In the genomic region with DNA sequence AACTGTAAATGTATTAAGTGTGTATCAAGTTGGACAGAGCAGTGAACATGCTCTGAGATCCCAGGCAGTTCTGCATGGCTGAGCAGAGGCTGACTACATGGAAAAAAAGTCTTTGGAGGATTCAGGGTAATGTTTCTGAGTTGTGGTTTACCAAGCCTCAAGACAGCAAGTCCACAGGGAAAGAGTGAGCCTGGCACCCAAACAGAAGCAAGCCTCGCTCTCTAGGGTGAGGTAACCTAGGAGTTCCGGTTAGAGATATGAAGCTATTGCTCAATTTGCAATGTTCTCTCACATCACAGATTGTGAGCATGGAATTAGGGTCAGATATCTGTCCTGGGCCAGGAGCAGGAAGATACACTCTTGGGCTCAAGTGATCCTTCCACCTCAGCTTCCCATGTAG, we compare ENCODE assay signal across 15 cellular contexts.
A peak's percentile ranks its signal among the peaks of the same experiment; 100 is the strongest.
DNase-seq lines count a peak whose midpoint lies in the region; ATAC-seq, FAIRE-seq and TF ChIP-seq lines count a peak whose summit lies in the region.
"Had no signal": no experiment of that assay in that cellular context is flagged by ENCODE, and none has a peak within 500 bp of the region (broad histone marks: within the 10 kb centered on the region; RNA-seq: fewer than 3 reads in every experiment).

No MANE protein-coding gene starts in this region.

- ATAC-seq in psoas muscle = peak in 3 of 4 donors; percentile 18 to 40 (median 34)
- no peak for ATAC-seq in HG03342 (IDR thresholded peaks at IDR 0.05; ENCODE audit: unreplicated experiment)
- no peak for ATAC-seq in activated CD8-positive, alpha-beta memory T cell treated with anti-CD3 and anti-CD28 coated beads, Interleukin-2, amount 10 ng/mL, durations not matched to agents 7 days and 5 days
- ATAC-seq: activated CD8-positive, alpha-beta T cell treated with anti-CD3 and anti-CD28 coated beads, Interleukin-2, amount 10 ng/mL, durations not matched to agents 7 days and 5 days; activated naive CD4-positive, alpha-beta T cell treated with anti-CD3 and anti-CD28 coated beads, Interleukin-2, amount 50 U/mL, for 72 hours; T-cell had no signal

- H3K27ac Mint-ChIP-seq in activated CD4-positive, alpha-beta T cell treated with anti-CD3 and anti-CD28 coated beads, Interleukin-2, amount 10 ng/mL, durations not matched to agents 7 days and 5 days = no peak overlapping the region
- H3K27ac Mint-ChIP-seq in activated CD8-positive, alpha-beta memory T cell treated with anti-CD3 and anti-CD28 coated beads, Interleukin-2, amount 10 ng/mL, durations not matched to agents 7 days and 5 days = no peak overlapping the region
- H3K27ac Mint-ChIP-seq: activated CD8-positive, alpha-beta T cell treated with anti-CD3 and anti-CD28 coated beads, Interleukin-2, amount 10 ng/mL, durations not matched to agents 7 days and 5 days; activated naive CD4-positive, alpha-beta T cell treated with anti-CD3 and anti-CD28 coated beads, Interleukin-2, amount 50 U/mL, for 72 hours; T-cell; type B pancreatic cell had no signal

- H3K4me3 ChIP-seq in fibroblast of pulmonary artery (replicated peaks; ENCODE audit: low read depth, low read length) = no peak overlapping the region
- no peak overlapping the region for H3K4me3 ChIP-seq in psoas muscle

- H3K9me3 Mint-ChIP-seq in activated CD4-positive, alpha-beta T cell treated with anti-CD3 and anti-CD28 coated beads, Interleukin-2, amount 10 ng/mL, durations not matched to agents 7 days and 5 days = no peaks in the 10 kb centered on the region
- no peaks in the 10 kb centered on the region for H3K9me3 Mint-ChIP-seq in activated CD8-positive, alpha-beta memory T cell treated with anti-CD3 and anti-CD28 coated beads, Interleukin-2, amount 10 ng/mL, durations not matched to agents 7 days and 5 days (ENCODE audit: low read depth)
- H3K9me3 Mint-ChIP-seq: activated naive CD4-positive, alpha-beta T cell treated with anti-CD3 and anti-CD28 coated beads, Interleukin-2, amount 50 U/mL, for 72 hours; T-cell; type B pancreatic cell had no signal

- H3K36me3 Mint-ChIP-seq in activated CD4-positive, alpha-beta T cell treated with anti-CD3 and anti-CD28 coated beads, Interleukin-2, amount 10 ng/mL, durations not matched to agents 7 days and 5 days (ENCODE audit: low read depth) = no peaks in the 10 kb centered on the region
- peaks cover 2% of the 10 kb centered on the region for H3K36me3 Mint-ChIP-seq in activated CD8-positive, alpha-beta memory T cell treated with anti-CD3 and anti-CD28 coated beads, Interleukin-2, amount 10 ng/mL, durations not matched to agents 7 days and 5 days
- H3K36me3 Mint-ChIP-seq: activated naive CD4-positive, alpha-beta T cell treated with anti-CD3 and anti-CD28 coated beads, Interleukin-2, amount 50 U/mL, for 72 hours; T-cell; type B pancreatic cell had no signal

- POLR2A ChIA-PET in activated CD4-positive, alpha-beta T cell treated with anti-CD3 and anti-CD28 coated beads, Interleukin-2, amount 10 ng/mL, durations not matched to agents 7 days and 5 days (lab: Charles Lee) = no interaction called here

- H3K36me3 ChIP-seq in psoas muscle (ENCODE audit: insufficient read depth in 1 of 2, low read depth in 1 of 2) = no peaks in the 10 kb centered on the region

- CTCF ChIA-PET in activated CD4-positive, alpha-beta T cell treated with anti-CD3 and anti-CD28 coated beads, Interleukin-2, amount 10 ng/mL, durations not matched to agents 7 days and 5 days (lab: Charles Lee) = interaction anchor here (1.4 kb wide), 1 partner anchor 10 kb away, joined by 3 read pairs; no protein-coding TSS in a partner anchor
- CTCF ChIA-PET in activated CD8-positive, alpha-beta memory T cell treated with anti-CD3 and anti-CD28 coated beads, Interleukin-2, amount 10 ng/mL, durations not matched to agents 7 days and 5 days (lab: Charles Lee) = no interaction called here

- DNase-seq in SIG-M5 treated with dmso at 0.1 percent for 504 hours (lab: John Stamatoyannopoulos, UW; ENCODE audit: unreplicated experiment) (peak; percentile 56), SIG-M5 (lab: John Stamatoyannopoulos, UW) (no peak), RCC 7860 (ENCODE audit: low spot score) (peak; percentile 90), fibroblast of pulmonary artery (ENCODE audit: low read depth) (peak; percentile 72), psoas muscle (no peak)
- DNase-seq in activated CD4-positive, alpha-beta T cell treated with anti-CD3 and anti-CD28 coated beads, Interleukin-2, amount 10 ng/mL, durations not matched to agents 7 days and 5 days = no peak
- no peak for DNase-seq in activated CD8-positive, alpha-beta memory T cell treated with anti-CD3 and anti-CD28 coated beads, Interleukin-2, amount 10 ng/mL, durations not matched to agents 7 days and 5 days
- DNase-seq: activated CD8-positive, alpha-beta T cell treated with anti-CD3 and anti-CD28 coated beads, Interleukin-2, amount 10 ng/mL, durations not matched to agents 7 days and 5 days; effector CD4-positive, alpha-beta T cell; NCI-H1092; NCI-H774; T-cell had no signal

- no peak overlapping the region for H3K4me3 Mint-ChIP-seq in activated CD4-positive, alpha-beta T cell treated with anti-CD3 and anti-CD28 coated beads, Interleukin-2, amount 10 ng/mL, durations not matched to agents 7 days and 5 days
- H3K4me3 Mint-ChIP-seq in activated CD8-positive, alpha-beta memory T cell treated with anti-CD3 and anti-CD28 coated beads, Interleukin-2, amount 10 ng/mL, durations not matched to agents 7 days and 5 days = no peak overlapping the region
- H3K4me3 Mint-ChIP-seq: activated CD8-positive, alpha-beta T cell treated with anti-CD3 and anti-CD28 coated beads, Interleukin-2, amount 10 ng/mL, durations not matched to agents 7 days and 5 days; T-cell; type B pancreatic cell had no signal

- 71 to 93% (median 89%) methylated on average over 2 of the region's 2 CpGs for WGBS in psoas muscle, 3 donors

- peaks cover 22% of the 10 kb centered on the region for H3K27me3 Mint-ChIP-seq in activated CD4-positive, alpha-beta T cell treated with anti-CD3 and anti-CD28 coated beads, Interleukin-2, amount 10 ng/mL, durations not matched to agents 7 days and 5 days
- peaks cover 35% of the 10 kb centered on the region for H3K27me3 Mint-ChIP-seq in activated CD8-positive, alpha-beta memory T cell treated with anti-CD3 and anti-CD28 coated beads, Interleukin-2, amount 10 ng/mL, durations not matched to agents 7 days and 5 days

- FAIRE-seq in RCC 7860 (lab: Jason Lieb, UNC) = peak; percentile 94

- intact Hi-C loops in psoas muscle (cut with DNase I) = no loop called here

- H3K9me3 ChIP-seq in psoas muscle = no peaks in the 10 kb centered on the region

- TF ChIP-seq CTCF in fibroblast of pulmonary artery (IDR thresholded peaks at IDR 0.05; ENCODE audit: low read length, missing control alignments) (no peak), psoas muscle (IDR thresholded peaks at IDR 0.05) (no peak)

- peaks cover 0 to 20% (median 1%) of the 10 kb centered on the region in 3 donors for H3K27me3 ChIP-seq in psoas muscle (ENCODE audit: insufficient read depth in 3 of 3, low read length in 2 of 3)

- no peaks in the 10 kb centered on the region for H3K4me1 ChIP-seq in psoas muscle

- H3K27ac ChIP-seq in psoas muscle = no peak overlapping the region

- H3K4me1 Mint-ChIP-seq in activated CD4-positive, alpha-beta T cell treated with anti-CD3 and anti-CD28 coated beads, Interleukin-2, amount 10 ng/mL, durations not matched to agents 7 days and 5 days = no peaks in the 10 kb centered on the region
- no peaks in the 10 kb centered on the region for H3K4me1 Mint-ChIP-seq in activated CD8-positive, alpha-beta memory T cell treated with anti-CD3 and anti-CD28 coated beads, Interleukin-2, amount 10 ng/mL, durations not matched to agents 7 days and 5 days
- H3K4me1 Mint-ChIP-seq: T-cell had no signal

Comparison
In these comparisons a context has a peak if more than half of its experiments do, and no peak if none do; other contexts are left out.
1. DNase-seq: peak in SIG-M5 treated with dmso at 0.1 percent for 504 hours (single experiment), RCC 7860 (single experiment) and fibroblast of pulmonary artery (single experiment); none in SIG-M5 (single experiment), psoas muscle (0 of 2), activated CD4-positive, alpha-beta T cell treated with anti-CD3 and anti-CD28 coated beads, Interleukin-2, amount 10 ng/mL, durations not matched to agents 7 days and 5 days (single experiment) and activated CD8-positive, alpha-beta memory T cell treated with anti-CD3 and anti-CD28 coated beads, Interleukin-2, amount 10 ng/mL, durations not matched to agents 7 days and 5 days (single experiment).
2. ATAC-seq: peak in psoas muscle (3 of 4); none in HG03342 (single experiment) and activated CD8-positive, alpha-beta memory T cell treated with anti-CD3 and anti-CD28 coated beads, Interleukin-2, amount 10 ng/mL, durations not matched to agents 7 days and 5 days (single experiment).